ENCODE assay signal across 1 cellular context in genomic region chr20:46406986-46407670, GRCh38.
TF ChIP-seq lines count a peak whose summit lies in the region.

No MANE protein-coding gene starts in this region.

TF ChIP-seq in HepG2, 621 proteins besides CTCF, POLR2A, EP300 and RAD21 (continued from another document and continues in another):
- TF ChIP-seq CSRNP2 (CRISPR knock-in tag; conservative IDR thresholded peaks at IDR 0.05; ENCODE audit: low read depth) (no peak), ZNF296 (CRISPR knock-in tag; conservative IDR thresholded peaks at IDR 0.05) (0 out of 2 replicates have a peak, but pooled peaks have one; percentile 53), FOSL2 (CRISPR knock-in tag; IDR thresholded peaks at IDR 0.05) (no peak; the same call in 1 of the 2 replicates), DNMT1 (CRISPR knock-in tag; IDR thresholded peaks at IDR 0.05) (peak; percentile 64), ZNF350 (CRISPR knock-in tag; IDR thresholded peaks at IDR 0.05; ENCODE audit: borderline replicate concordance, low read depth) (peak; percentile 24; the same call in 1 of the 2 replicates), ZNF543 (CRISPR knock-in tag; IDR thresholded peaks at IDR 0.05) (peak; percentile 5; the same call in 1 of the 2 replicates), SIN3A (IDR thresholded peaks at IDR 0.05; ENCODE audit: borderline replicate concordance, low read depth, low read length) (no peak), FOXO1 (CRISPR knock-in tag; IDR thresholded peaks at IDR 0.05) (no peak), MEF2D (CRISPR knock-in tag; IDR thresholded peaks at IDR 0.05) (peak; percentile 71; the same call in 1 of the 2 replicates), ZNF644 (CRISPR knock-in tag; IDR thresholded peaks at IDR 0.05; ENCODE audit: low read depth) (no peak), ZNF280B (CRISPR knock-in tag; IDR thresholded peaks at IDR 0.05; ENCODE audit: borderline replicate concordance) (peak; percentile 83; the same call in 1 of the 2 replicates), HINFP (CRISPR knock-in tag; IDR thresholded peaks at IDR 0.05; ENCODE audit: low read depth) (peak; percentile 84; the same call in 1 of the 2 replicates), ZSCAN25 (CRISPR knock-in tag; IDR thresholded peaks at IDR 0.05) (no peak), ZMYM2 (CRISPR knock-in tag; IDR thresholded peaks at IDR 0.05) (no peak), ZNF331 (CRISPR knock-in tag; IDR thresholded peaks at IDR 0.05) (no peak), MXI1 (IDR thresholded peaks at IDR 0.05; ENCODE audit: borderline replicate concordance, low read depth, low read length) (no peak), ZNF383 (CRISPR knock-in tag; IDR thresholded peaks at IDR 0.05; ENCODE audit: borderline replicate concordance) (peak; percentile 92; the same call in 1 of the 2 replicates), MBD4 (IDR thresholded peaks at IDR 0.05; ENCODE audit: borderline replicate concordance, low read length) (no peak), E2F1 (CRISPR knock-in tag; IDR thresholded peaks at IDR 0.05) (no peak), ZSCAN29 (CRISPR knock-in tag; conservative IDR thresholded peaks at IDR 0.05) (0 out of 2 replicates have a peak, but pooled peaks have one; percentile 18), ZNF501 (CRISPR knock-in tag; IDR thresholded peaks at IDR 0.05) (no peak), THAP7 (CRISPR knock-in tag; IDR thresholded peaks at IDR 0.05) (0 out of 2 replicates have a peak, but pooled peaks have one; percentile 51), WIZ (CRISPR knock-in tag; IDR thresholded peaks at IDR 0.05) (peak; percentile 56; the same call in 1 of the 2 replicates), SIX1 (CRISPR knock-in tag; IDR thresholded peaks at IDR 0.05; ENCODE audit: borderline replicate concordance) (no peak), ETS1 (CRISPR knock-in tag; IDR thresholded peaks at IDR 0.05) (no peak), ZNF232 (CRISPR knock-in tag; IDR thresholded peaks at IDR 0.05; ENCODE audit: borderline replicate concordance) (peak; percentile 8; the same call in 1 of the 2 replicates), MYNN (CRISPR knock-in tag; IDR thresholded peaks at IDR 0.05; ENCODE audit: low read depth) (no peak), MIER3 (CRISPR knock-in tag; IDR thresholded peaks at IDR 0.05; ENCODE audit: borderline replicate concordance) (0 out of 2 replicates have a peak, but pooled peaks have one; percentile 10), ZBTB20 (CRISPR knock-in tag; IDR thresholded peaks at IDR 0.05; ENCODE audit: borderline replicate concordance, low read depth) (no peak), CREBL2 (CRISPR knock-in tag; IDR thresholded peaks at IDR 0.05; ENCODE audit: borderline replicate concordance) (no peak), ZNF256 (CRISPR knock-in tag; conservative IDR thresholded peaks at IDR 0.05) (no peak), U2AF2 (IDR thresholded peaks at IDR 0.05; ENCODE audit: low read depth, low read length) (no peak), ZNF788 (CRISPR knock-in tag; IDR thresholded peaks at IDR 0.05; ENCODE audit: borderline replicate concordance) (no peak), ATF5 (CRISPR knock-in tag; IDR thresholded peaks at IDR 0.05; ENCODE audit: low read depth) (0 out of 2 replicates have a peak, but pooled peaks have one; percentile 79), TRAFD1 (CRISPR knock-in tag; IDR thresholded peaks at IDR 0.05; ENCODE audit: borderline replicate concordance) (0 out of 2 replicates have a peak, but pooled peaks have one; percentile 34), ZNF121 (CRISPR knock-in tag; IDR thresholded peaks at IDR 0.05) (no peak), ZNF337 (CRISPR knock-in tag; IDR thresholded peaks at IDR 0.05; ENCODE audit: borderline replicate concordance, low read depth) (peak; percentile 69; the same call in 1 of the 2 replicates), ZNF639 (CRISPR knock-in tag; conservative IDR thresholded peaks at IDR 0.05) (no peak), ZNF430 (CRISPR knock-in tag; IDR thresholded peaks at IDR 0.05) (no peak), TAF1 (CRISPR knock-in tag; IDR thresholded peaks at IDR 0.05) (no peak), SRY (CRISPR knock-in tag; IDR thresholded peaks at IDR 0.05) (peak; percentile 45), ZNF280D (CRISPR knock-in tag; IDR thresholded peaks at IDR 0.05) (0 out of 2 replicates have a peak, but pooled peaks have one; percentile 12), ZNF441 (CRISPR knock-in tag; IDR thresholded peaks at IDR 0.05; ENCODE audit: borderline replicate concordance) (peak; percentile 79; the same call in 1 of the 2 replicates), RBAK (CRISPR knock-in tag; IDR thresholded peaks at IDR 0.05) (no peak), ZNF451 (CRISPR knock-in tag; IDR thresholded peaks at IDR 0.05) (peak; percentile 31; the same call in 1 of the 2 replicates), PHF5A (CRISPR knock-in tag; IDR thresholded peaks at IDR 0.05; ENCODE audit: low read depth, unreplicated experiment) (no peak), ZNF276 (CRISPR knock-in tag; IDR thresholded peaks at IDR 0.05; ENCODE audit: low read depth) (0 out of 2 replicates have a peak, but pooled peaks have one; percentile 45), ZBTB1 (CRISPR knock-in tag; IDR thresholded peaks at IDR 0.05; ENCODE audit: borderline replicate concordance) (no peak), KLF11 (CRISPR knock-in tag; IDR thresholded peaks at IDR 0.05) (no peak)
